In genomic region chr4:3491681-3492405, GRCh38 we compare ENCODE assay signal across 16 cellular contexts. TPM values are rescaled to one million over a fixed set of nuclear protein-coding genes. Genes with fewer than 3 reads are reported as not detected.
DNase-seq lines count a peak whose midpoint lies in the region; ATAC-seq and TF ChIP-seq lines count a peak whose summit lies in the region.
"Had no signal": no experiment of that assay in that cellular context is flagged by ENCODE, and none has a peak within 500 bp of the region (broad histone marks: within the 10 kb centered on the region; RNA-seq: fewer than 3 reads in every experiment).

No MANE protein-coding gene starts in this region.

- peaks cover 5% of the 10 kb centered on the region for H3K36me3 ChIP-seq in skeletal muscle satellite cell (ENCODE audit: insufficient read depth, low read length)

- peak overlapping the region; percentile 72 for H3K9ac ChIP-seq in skeletal muscle satellite cell (ENCODE audit: low read depth, low read length)

- ATAC-seq in GM19455 (IDR thresholded peaks at IDR 0.05; ENCODE audit: unreplicated experiment): no peak
- ATAC-seq: HepG2 had no signal

- peaks cover 42% of the 10 kb centered on the region for H3K4me1 ChIP-seq in skeletal muscle satellite cell (ENCODE audit: control insufficient read depth, insufficient read depth, low read length)

- DNase-seq in GM04504 (ENCODE audit: low read depth) (peak; percentile 24), RWPE1 (ENCODE audit: low spot score) (no peak), fibroblast of pulmonary artery (ENCODE audit: low read depth) (peak; percentile 28), NCI-H128 (lab: John Stamatoyannopoulos, UW; ENCODE audit: unreplicated experiment) (no peak), NCI-H748 treated with DMSO at 0.1 percent for 48 hours (lab: John Stamatoyannopoulos, UW) (no peak)
- DNase-seq: activated CD4-positive, alpha-beta T cell treated with anti-CD3 and anti-CD28 coated beads for 4 hours; activated T-cell treated with anti-CD3 and anti-CD28 coated beads for 4 hours; central memory CD4-positive, alpha-beta T cell; GF-D8; NCI-H1048; stimulated activated CD4-positive, alpha-beta T cell treated with anti-CD3 and anti-CD28 coated beads, Interleukin-15, amount 100 ng/mL, for 24 hours; T-helper 9 cell had no signal

- H3K9me3 ChIP-seq in skeletal muscle satellite cell (replicated peaks; ENCODE audit: low read length): no peaks in the 10 kb centered on the region

- TF ChIP-seq CTCF in RWPE1 (conservative IDR thresholded peaks at IDR 0.05; ENCODE audit: low read depth): no peak
- no peak for TF ChIP-seq CTCF in fibroblast of pulmonary artery (IDR thresholded peaks at IDR 0.05; ENCODE audit: low read length, missing control alignments)

- H3K4me3 ChIP-seq in fibroblast of pulmonary artery (replicated peaks; ENCODE audit: low read depth, low read length) (no peak overlapping the region), skeletal muscle satellite cell (ENCODE audit: low read length) (peak overlapping the region; percentile 41)

- POLR2A ChIA-PET in RWPE1 (lab: Yijun Ruan, JAX; ENCODE audit: low non-redundant PET): no interaction called here

- peak overlapping the region; percentile 25; the same call in 1 of the 2 replicates for H3K27ac ChIP-seq in RWPE1

- H3K27me3 ChIP-seq in skeletal muscle satellite cell (ENCODE audit: control insufficient read depth, insufficient read depth, low read length): peaks cover 3% of the 10 kb centered on the region

- CTCF ChIA-PET in RWPE1 (lab: Yijun Ruan, JAX): interaction anchor here (0.9 kb wide), 1 partner anchor 14 kb away, joined by 6 read pairs; no protein-coding TSS in a partner anchor

- H3K4me2 ChIP-seq in skeletal muscle satellite cell (ENCODE audit: low read length): peak overlapping the region; percentile 68

RNA-seq across cellular contexts. Expression of gene DOK7, which starts 28.7 kb away (rescaled TPM):
- total RNA-seq in skeletal muscle satellite cell (2012; rRNA removed): 0.51 and 6.8 TPM in 2 replicates
- total RNA-seq: progenitor cell of endocrine pancreas had no signal

RNA-seq across cellular contexts. Expression of gene LRPAP1, which starts 40.4 kb away (rescaled TPM):
- 38.2 and 47.9 TPM in 2 replicates for total RNA-seq in skeletal muscle satellite cell (2012; rRNA removed)

RNA-seq across cellular contexts. Expression of gene HGFAC, which starts 50.1 kb away (rescaled TPM):
- not detected in 2 replicates for total RNA-seq in skeletal muscle satellite cell (2012; rRNA removed)

Comparison
In these comparisons a context has a peak if more than half of its experiments do, and no peak if none do; other contexts are left out.
1. DNase-seq: peak in GM04504 (single experiment) and fibroblast of pulmonary artery (single experiment); none in RWPE1 (single experiment), NCI-H128 (single experiment) and NCI-H748 treated with DMSO at 0.1 percent for 48 hours (single experiment).